ENCODE assay signal across 23 cellular contexts in genomic region chr21:34970126-34970525, GRCh38.
DNase-seq lines count a peak whose midpoint lies in the region; ATAC-seq and TF ChIP-seq lines count a peak whose summit lies in the region.
"Had no signal": no experiment of that assay in that cellular context is flagged by ENCODE, and none has a peak within 500 bp of the region (broad histone marks: within the 10 kb centered on the region; RNA-seq: fewer than 3 reads in every experiment).

No MANE protein-coding gene starts in this region.

- H3K9me3 ChIP-seq in CD8-positive, alpha-beta T cell (ENCODE audit: low read length) = no peaks in the 10 kb centered on the region
- H3K9me3 ChIP-seq in neutrophil = no peaks in the 10 kb centered on the region
- no peaks in the 10 kb centered on the region for H3K9me3 ChIP-seq in uterus
- H3K9me3 ChIP-seq: gastroesophageal sphincter, Peyer's patch, right atrium auricular region, SJCRH30, suprapubic skin, vagina had no signal

- H3K9me3 Mint-ChIP-seq in activated CD8-positive, alpha-beta memory T cell treated with anti-CD3 and anti-CD28 coated beads, Interleukin-2, amount 10 ng/mL, durations not matched to agents 7 days and 5 days (ENCODE audit: low read depth) = no peaks in the 10 kb centered on the region
- no peaks in the 10 kb centered on the region for H3K9me3 Mint-ChIP-seq in CD8-positive, alpha-beta T cell
- H3K9me3 Mint-ChIP-seq in activated B cell treated with CpG ODN at 0.5 μM for 24 hours = no peaks in the 10 kb centered on the region
- H3K9me3 Mint-ChIP-seq: IgD-negative memory B cell had no signal

- ATAC-seq in activated CD8-positive, alpha-beta memory T cell treated with anti-CD3 and anti-CD28 coated beads, Interleukin-2, amount 10 ng/mL, durations not matched to agents 7 days and 5 days = no peak
- no peak for ATAC-seq in CD8-positive, alpha-beta T cell
- no peak for ATAC-seq in activated B cell treated with CpG ODN at 0.5 μM for 24 hours (ENCODE audit: low read depth)
- no peak for ATAC-seq in GM21786 (IDR thresholded peaks at IDR 0.05; ENCODE audit: unreplicated experiment)
- ATAC-seq: gastroesophageal sphincter had no signal

- H3K36me3 Mint-ChIP-seq in activated CD8-positive, alpha-beta memory T cell treated with anti-CD3 and anti-CD28 coated beads, Interleukin-2, amount 10 ng/mL, durations not matched to agents 7 days and 5 days = peaks cover 21% of the 10 kb centered on the region
- peaks cover 25% of the 10 kb centered on the region for H3K36me3 Mint-ChIP-seq in CD8-positive, alpha-beta T cell
- H3K36me3 Mint-ChIP-seq in activated B cell treated with CpG ODN at 0.5 μM for 24 hours (ENCODE audit: low read depth) = peaks cover 34% of the 10 kb centered on the region

- H3K4me1 Mint-ChIP-seq in activated CD8-positive, alpha-beta memory T cell treated with anti-CD3 and anti-CD28 coated beads, Interleukin-2, amount 10 ng/mL, durations not matched to agents 7 days and 5 days = peaks cover 81% of the 10 kb centered on the region
- peaks cover 93% of the 10 kb centered on the region for H3K4me1 Mint-ChIP-seq in CD8-positive, alpha-beta T cell (ENCODE audit: low read depth)
- peaks cover 58% of the 10 kb centered on the region for H3K4me1 Mint-ChIP-seq in activated B cell treated with CpG ODN at 0.5 μM for 24 hours

- DNase-seq in activated CD8-positive, alpha-beta memory T cell treated with anti-CD3 and anti-CD28 coated beads, Interleukin-2, amount 10 ng/mL, durations not matched to agents 7 days and 5 days = no peak
- DNase-seq in activated CD8-positive, alpha-beta memory T cell treated with anti-CD3 and anti-CD28 coated beads for 24 hours = no peak
- no peak for DNase-seq in CD8-positive, alpha-beta T cell
- no peak for DNase-seq in activated B cell treated with CpG ODN at 0.5 μM for 24 hours
- no peak for DNase-seq in uterus
- DNase-seq in hepatic stellate cell (ENCODE audit: low spot score) = no peak
- DNase-seq: activated CD8-positive, alpha-beta memory T cell treated with anti-CD3 and anti-CD28 coated beads, Interleukin-2, amount 50 U/mL, for 4 hours; activated naive CD4-positive, alpha-beta T cell; cerebellar nuclear complex; DMS79; erythroblast; NCI-H1930; NCI-H446; Peyer's patch; SJCRH30; stimulated activated CD4-positive, alpha-beta T cell treated with anti-CD3 and anti-CD28 coated beads, Interleukin-12 subunit alpha, Interleukin-12 subunit beta, amount 100 ng/mL, for 4 hours had no signal

- POLR2A ChIA-PET in CD8-positive, alpha-beta T cell (lab: Charles Lee) = interaction anchor here (1.0 kb wide), 1 partner anchor 56 kb away, joined by 3 read pairs; no protein-coding TSS in a partner anchor
- POLR2A ChIA-PET in activated B cell treated with CpG ODN at 0.5 μM for 24 hours (lab: Charles Lee) = no interaction called here

- CTCF ChIA-PET in activated CD8-positive, alpha-beta memory T cell treated with anti-CD3 and anti-CD28 coated beads, Interleukin-2, amount 10 ng/mL, durations not matched to agents 7 days and 5 days (lab: Charles Lee) = interaction anchor here (1.0 to 2.1 kb wide), 3 partner anchors 13 to 79 kb away, joined by 3 to 6 read pairs (median 3); no protein-coding TSS in a partner anchor
- CTCF ChIA-PET in CD8-positive, alpha-beta T cell (lab: Charles Lee) = interaction anchor here (1.0 kb wide), 1 partner anchor 80 kb away, joined by 3 read pairs; no protein-coding TSS in a partner anchor
- CTCF ChIA-PET in activated B cell treated with CpG ODN at 0.5 μM for 24 hours (lab: Charles Lee) = no interaction called here

- no peak overlapping the region for H3K27ac ChIP-seq in CD8-positive, alpha-beta T cell (ENCODE audit: low read depth, low read length)
- H3K27ac ChIP-seq in neutrophil (peak overlapping the region; percentile 86), uterus (no peak overlapping the region)
- H3K27ac ChIP-seq: gastroesophageal sphincter, Peyer's patch, right atrium auricular region, SJCRH30, suprapubic skin, vagina had no signal

- no peaks in the 10 kb centered on the region for H3K36me3 ChIP-seq in CD8-positive, alpha-beta T cell (ENCODE audit: insufficient read depth, low read length)
- H3K36me3 ChIP-seq in neutrophil = no peaks in the 10 kb centered on the region
- H3K36me3 ChIP-seq in uterus = no peaks in the 10 kb centered on the region
- H3K36me3 ChIP-seq: gastroesophageal sphincter, Peyer's patch, right atrium auricular region, suprapubic skin, vagina had no signal

- TF ChIP-seq CTCF in CD8-positive, alpha-beta T cell (IDR thresholded peaks at IDR 0.05) = no peak
- TF ChIP-seq CTCF in activated B cell treated with CpG ODN at 0.5 μM for 24 hours (IDR thresholded peaks at IDR 0.05) (no peak), neutrophil (IDR thresholded peaks at IDR 0.05) (no peak), uterus (IDR thresholded peaks at IDR 0.05) (no peak)

- no peak overlapping the region for H3K4me3 ChIP-seq in CD8-positive, alpha-beta T cell (ENCODE audit: low read depth, low read length)
- no peak overlapping the region for H3K4me3 ChIP-seq in neutrophil (ENCODE audit: low read depth in 1 of 2, low read length in 1 of 2)
- H3K4me3 ChIP-seq in uterus = no peak overlapping the region
- H3K4me3 ChIP-seq: gastroesophageal sphincter, Peyer's patch, right atrium auricular region, SJCRH30, suprapubic skin, vagina had no signal

- H3K4me3 Mint-ChIP-seq in activated CD8-positive, alpha-beta memory T cell treated with anti-CD3 and anti-CD28 coated beads, Interleukin-2, amount 10 ng/mL, durations not matched to agents 7 days and 5 days = no peak overlapping the region
- peak overlapping the region; percentile 55 for H3K4me3 Mint-ChIP-seq in CD8-positive, alpha-beta T cell
- H3K4me3 Mint-ChIP-seq in activated B cell treated with CpG ODN at 0.5 μM for 24 hours = no peak overlapping the region
- H3K4me3 Mint-ChIP-seq: IgD-negative memory B cell had no signal

- peaks cover 73% of the 10 kb centered on the region for H3K4me1 ChIP-seq in CD8-positive, alpha-beta T cell (ENCODE audit: insufficient read depth, low read length)
- H3K4me1 ChIP-seq in neutrophil (ENCODE audit: control insufficient read depth in 1 of 2, insufficient read depth in 1 of 2, low read depth in 1 of 2, low read length in 1 of 2) (peaks cover 69 to 74% of the 10 kb centered on the region in 2 experiments), uterus (no peaks in the 10 kb centered on the region)
- H3K4me1 ChIP-seq: gastroesophageal sphincter, right atrium auricular region, SJCRH30 had no signal

- intact Hi-C loops in CD8-positive, alpha-beta T cell (cut with DNase I, micrococcal nuclease) = loop anchor here in 1 of 2 experiments (5.0 to 10.0 kb wide), 2 partner anchors 33 to 255 kb away; no protein-coding TSS in a partner anchor
- intact Hi-C loops in activated B cell treated with CpG ODN at 0.5 μM for 24 hours (cut with micrococcal nuclease) = no loop called here
- intact Hi-C loops in uterus (cut with DNase I; ENCODE audit: low total_unique reads) = no loop called here

- peak overlapping the region; percentile 83 for H3K27ac Mint-ChIP-seq in activated CD8-positive, alpha-beta memory T cell treated with anti-CD3 and anti-CD28 coated beads, Interleukin-2, amount 10 ng/mL, durations not matched to agents 7 days and 5 days
- H3K27ac Mint-ChIP-seq in CD8-positive, alpha-beta T cell = peak overlapping the region; percentile 15
- peak overlapping the region; percentile 3 for H3K27ac Mint-ChIP-seq in activated B cell treated with CpG ODN at 0.5 μM for 24 hours

- no peaks in the 10 kb centered on the region for H3K27me3 ChIP-seq in CD8-positive, alpha-beta T cell (ENCODE audit: insufficient read depth, low read length)
- H3K27me3 ChIP-seq in neutrophil = no peaks in the 10 kb centered on the region
- no peaks in the 10 kb centered on the region for H3K27me3 ChIP-seq in uterus
- H3K27me3 ChIP-seq: Peyer's patch, right atrium auricular region, SJCRH30, suprapubic skin, vagina had no signal

- no peak for TF ChIP-seq POLR2A in uterus (IDR thresholded peaks at IDR 0.05)

- peaks cover 5% of the 10 kb centered on the region for H3K27me3 Mint-ChIP-seq in activated CD8-positive, alpha-beta memory T cell treated with anti-CD3 and anti-CD28 coated beads, Interleukin-2, amount 10 ng/mL, durations not matched to agents 7 days and 5 days
- H3K27me3 Mint-ChIP-seq in CD8-positive, alpha-beta T cell (ENCODE audit: low read depth) = no peaks in the 10 kb centered on the region
- H3K27me3 Mint-ChIP-seq in activated B cell treated with CpG ODN at 0.5 μM for 24 hours = no peaks in the 10 kb centered on the region
- H3K27me3 Mint-ChIP-seq: IgD-negative memory B cell had no signal

Comparison
In these comparisons a context has a peak if more than half of its experiments do, and no peak if none do; other contexts are left out.
1. H3K27ac Mint-ChIP-seq: peak in every context shown above with its lines; median percentile 83 in activated CD8-positive, alpha-beta memory T cell treated with anti-CD3 and anti-CD28 coated beads, Interleukin-2, amount 10 ng/mL, durations not matched to agents 7 days and 5 days; 15 in CD8-positive, alpha-beta T cell; 3 in activated B cell treated with CpG ODN at 0.5 μM for 24 hours.